ENCODE assay signal across 9 cellular contexts in genomic region chr4:9123516-9124126, GRCh38. TPM values are rescaled to one million over a fixed set of nuclear protein-coding genes. Genes with fewer than 3 reads are reported as not detected.
DNase-seq lines count a peak whose midpoint lies in the region; ATAC-seq and TF ChIP-seq lines count a peak whose summit lies in the region.
"Not testable (repeated sequence)": the region's sequence is repeated elsewhere in the genome, so short reads cannot be mapped to it uniquely, and the experiment has no call there.
"Had no signal": no experiment of that assay in that cellular context is flagged by ENCODE, and none has a peak within 500 bp of the region (broad histone marks: within the 10 kb centered on the region; RNA-seq: fewer than 3 reads in every experiment).

No MANE protein-coding gene starts in this region.

- H3K27me3 Mint-ChIP-seq in endodermal cell (ENCODE audit: insufficient read depth), result not testable (repeated sequence)

- H3K9me2 ChIP-seq in DOHH2 (replicated peaks; ENCODE audit: control insufficient read depth, low read length), result not testable (repeated sequence)

- not testable (repeated sequence) for H3K79me2 ChIP-seq in DOHH2 (ENCODE audit: control insufficient read depth, low read length)

- H3K9ac ChIP-seq in endodermal cell (ENCODE audit: extremely low read depth, low read length, poor library complexity, severe bottlenecking), result not testable (repeated sequence)

- not testable (repeated sequence) for H3K4me3 Mint-ChIP-seq in endodermal cell

- H3K4me2 ChIP-seq in DOHH2 (ENCODE audit: low read length), result not testable (repeated sequence)

- H3K4me1 Mint-ChIP-seq in endodermal cell, result peaks cover 13% of the 10 kb centered on the region

- peak; percentile 46 for DNase-seq in LoVo (ENCODE audit: low spot score)
- not testable (repeated sequence) for DNase-seq in RWPE2 (ENCODE audit: low spot score)
- peak; percentile 9 for DNase-seq in activated T-cell treated with anti-CD3 and anti-CD28 coated beads for 48 hours (ENCODE audit: low read depth)
- peak; percentile 83 for DNase-seq in endodermal cell
- peak; percentile 64 for DNase-seq in left lobe of liver (ENCODE audit: low spot score)
- DNase-seq in gastrocnemius medialis, result peak in 1 of 2 donors; percentile 16
- peak; percentile 34 to 71 for DNase-seq in uterus

- H3K9me3 ChIP-seq in DOHH2 (ENCODE audit: control insufficient read depth, insufficient read depth, low read length); RWPE2 (ENCODE audit: severe bottlenecking); endodermal cell (ENCODE audit: control insufficient read depth, low read length); gastrocnemius medialis; uterus: not testable (repeated sequence)

- TF ChIP-seq CTCF in DOHH2 (IDR thresholded peaks at IDR 0.05; ENCODE audit: low read depth, low read length, poor library complexity, severe bottlenecking) (peak; percentile 60), RWPE2 (IDR thresholded peaks at IDR 0.05; ENCODE audit: poor library complexity, severe bottlenecking) (peak; percentile 54), endodermal cell (conservative IDR thresholded peaks at IDR 0.05) (peak; percentile 80), gastrocnemius medialis (IDR thresholded peaks at IDR 0.05 in 4 of 5, conservative IDR thresholded peaks at IDR 0.05 in 1 of 5) (peak; percentile 29 to 78 (median 69)), uterus (IDR thresholded peaks at IDR 0.05) (peak; percentile 45 to 83 (median 63))

- H3K27ac ChIP-seq in DOHH2 (ENCODE audit: low read depth, low read length); RWPE2 (ENCODE audit: poor library complexity, severe bottlenecking); endodermal cell (ENCODE audit: low read depth, low read length); uterus: not testable (repeated sequence)
- peak overlapping the region in 1 of 4 donors; percentile 7 for H3K27ac ChIP-seq in gastrocnemius medialis

- not testable (repeated sequence) for H3K27ac Mint-ChIP-seq in endodermal cell

- in situ Hi-C loops in gastrocnemius medialis (cut with MboI; ENCODE audit: low sequenced_read_pairs in 4 of 4), result not testable (repeated sequence)

- not testable (repeated sequence) for ATAC-seq in RWPE2 (ENCODE audit: low read depth); gastrocnemius medialis
- peak; percentile 75 for ATAC-seq in left lobe of liver

- not testable (repeated sequence) for H4K20me1 ChIP-seq in DOHH2 (ENCODE audit: control insufficient read depth, insufficient read depth, low read depth, low read length)

- H3K27me3 ChIP-seq in DOHH2 (ENCODE audit: control insufficient read depth, low read length); RWPE2 (ENCODE audit: insufficient read depth, poor library complexity, severe bottlenecking); endodermal cell (ENCODE audit: control insufficient read depth, insufficient read depth, low read length, poor library complexity, severe bottlenecking); gastrocnemius medialis; uterus: not testable (repeated sequence)

- H3F3A ChIP-seq in DOHH2 (ENCODE audit: control insufficient read depth, insufficient read depth), result not testable (repeated sequence)

- 29 to 37% methylated on average over 2 to 13 of the region's 15 CpGs for WGBS in endodermal cell (ENCODE audit: insufficient coverage in 1 of 2, insufficient read length in 1 of 2), 2 experiments

- not testable (repeated sequence) for H3K4me3 ChIP-seq in DOHH2 (ENCODE audit: low read length); RWPE2 (ENCODE audit: severe bottlenecking); endodermal cell (ENCODE audit: low read length); gastrocnemius medialis; uterus

- not testable (repeated sequence) for TF ChIP-seq POLR2A in gastrocnemius medialis (IDR thresholded peaks at IDR 0.05); uterus (IDR thresholded peaks at IDR 0.05)

- H3K36me3 Mint-ChIP-seq in endodermal cell (ENCODE audit: low read depth), result not testable (repeated sequence)

- peaks cover 50% of the 10 kb centered on the region for H3K9me3 Mint-ChIP-seq in endodermal cell

- intact Hi-C loops in gastrocnemius medialis (cut with DNase I; ENCODE audit: low total_unique reads); uterus (cut with DNase I; ENCODE audit: low total_unique reads): not testable (repeated sequence)

- not testable (repeated sequence) for H3K36me3 ChIP-seq in DOHH2 (ENCODE audit: control insufficient read depth, low read length); RWPE2 (ENCODE audit: low read depth); endodermal cell (ENCODE audit: control insufficient read depth, insufficient read depth, low read length); gastrocnemius medialis; uterus

- H3K4me1 ChIP-seq in DOHH2 (ENCODE audit: control insufficient read depth, low read length); RWPE2 (ENCODE audit: insufficient read depth, poor library complexity, severe bottlenecking); endodermal cell (ENCODE audit: control insufficient read depth, insufficient read depth, low read length); gastrocnemius medialis; uterus: not testable (repeated sequence)

RNA-seq across cellular contexts. Expression of gene FAM90A26, which starts 46.6 kb away (rescaled TPM):
- total RNA-seq in endodermal cell (not detected), left lobe of liver (not detected), gastrocnemius medialis (not detected), uterus (not detected)
- not detected for polyA plus RNA-seq in endodermal cell (2013, experiment 1 of 2)
- not detected for polyA plus RNA-seq in endodermal cell (2013, experiment 2 of 2)
- polyA plus RNA-seq: neural cell had no signal
